ENCODE assay signal across 13 cellular contexts in genomic region chr2:95760839-95761525, GRCh38.
DNase-seq lines count a peak whose midpoint lies in the region; TF ChIP-seq lines count a peak whose summit lies in the region.
"Had no signal": no experiment of that assay in that cellular context is flagged by ENCODE, and none has a peak within 500 bp of the region (broad histone marks: within the 10 kb centered on the region; RNA-seq: fewer than 3 reads in every experiment).

No MANE protein-coding gene starts in this region.

- DNase-seq in 8988T, result peak; percentile 15
- DNase-seq in H7, result peak; percentile 12
- DNase-seq in T1000 (lab: John Stamatoyannopoulos, UW), result peak; percentile 9
- peak; percentile 80 to 90 for DNase-seq in foreskin fibroblast
- DNase-seq in NCI-H510A (lab: John Stamatoyannopoulos, UW), result no peak
- no peak for DNase-seq in T-helper 2 cell
- no peak for DNase-seq in effector CD8-positive, alpha-beta T cell (lab: John Stamatoyannopoulos, UW)
- DNase-seq in GDM1 (lab: John Stamatoyannopoulos, UW), result no peak
- DNase-seq: activated CD8-positive, alpha-beta memory T cell treated with anti-CD3 and anti-CD28 coated beads, Interleukin-2, amount 50 U/mL, for 48 hours; Kasumi-1; NCI-H526 had no signal

- TF ChIP-seq CTCF in foreskin fibroblast (IDR thresholded peaks at IDR 0.05; ENCODE audit: low read depth, low read length), result no peak

- H3K27me3 ChIP-seq in H7 (ENCODE audit: control insufficient read depth, insufficient read depth, low read length), result no peaks in the 10 kb centered on the region
- H3K27me3 ChIP-seq: BLaER1 treated with 17β-estradiol and CSF1 and Interleukin-3, amounts not matched to agents 10 nM and 100 nM had no signal

- H3K36me3 ChIP-seq in H7 (replicated peaks; ENCODE audit: control insufficient read depth, insufficient read depth, low read length), result no peaks in the 10 kb centered on the region
- H3K36me3 ChIP-seq: BLaER1 treated with 17β-estradiol and CSF1 and Interleukin-3, amounts not matched to agents 10 nM and 100 nM had no signal

- H3K4me3 ChIP-seq in H7 (ENCODE audit: insufficient read depth, low read depth, low read length) (no peak overlapping the region), foreskin fibroblast (ENCODE audit: low read depth in 1 of 2, low read length in 2 of 2) (no peak overlapping the region)
- H3K4me3 ChIP-seq: BLaER1 treated with 17β-estradiol and CSF1 and Interleukin-3, amounts not matched to agents 10 nM and 100 nM; smooth muscle cell had no signal

Comparison
In these comparisons a context has a peak if more than half of its experiments do, and no peak if none do; other contexts are left out.
1. DNase-seq: peak in 8988T (single experiment), H7 (single experiment), T1000 (single experiment) and foreskin fibroblast (2 of 2); none in NCI-H510A (single experiment), T-helper 2 cell (0 of 5), effector CD8-positive, alpha-beta T cell (single experiment) and GDM1 (single experiment).